In the genomic region with DNA sequence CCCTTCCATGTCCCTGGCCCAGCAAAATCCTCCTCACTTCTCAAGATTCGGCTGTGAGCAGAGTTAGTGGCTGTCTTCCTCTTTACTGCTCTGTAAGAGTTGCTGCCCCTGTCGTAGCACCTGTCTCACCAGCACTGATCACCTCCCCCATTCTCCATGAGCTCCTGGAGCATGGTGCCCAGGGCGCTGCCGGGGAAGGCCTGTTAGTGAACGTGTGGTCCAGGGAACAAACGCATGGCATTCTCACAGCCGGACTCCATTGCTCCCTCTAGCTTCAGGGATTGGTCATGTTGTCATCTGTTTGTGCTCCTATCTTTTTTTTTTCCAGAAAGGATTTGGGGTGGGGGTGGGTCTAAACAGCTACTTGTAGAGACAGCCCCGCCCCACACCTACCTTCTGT, we compare ENCODE assay signal across 9 cellular contexts.
DNase-seq lines count a peak whose midpoint lies in the region; ATAC-seq and TF ChIP-seq lines count a peak whose summit lies in the region.
"Had no signal": no experiment of that assay in that cellular context is flagged by ENCODE, and none has a peak within 500 bp of the region (broad histone marks: within the 10 kb centered on the region; RNA-seq: fewer than 3 reads in every experiment).

No MANE protein-coding gene starts in this region.

- H3K4me3 ChIP-seq in PC-9 (no peak overlapping the region), esophagus squamous epithelium (no peak overlapping the region)
- H3K4me3 ChIP-seq in CD8-positive, alpha-beta T cell (ENCODE audit: low read depth, low read length): no peak overlapping the region

- peak overlapping the region; percentile 68 for H3K27ac ChIP-seq in PC-9
- H3K27ac ChIP-seq in esophagus squamous epithelium: peak overlapping the region in 3 of 4 donors; percentile 36 to 93 (median 88)
- H3K27ac ChIP-seq in CD8-positive, alpha-beta T cell (ENCODE audit: low read depth, low read length): no peak overlapping the region

- no peaks in the 10 kb centered on the region for H3K27me3 ChIP-seq in PC-9 (ENCODE audit: insufficient read depth, low read depth)
- H3K27me3 ChIP-seq in esophagus squamous epithelium: no peaks in the 10 kb centered on the region
- no peaks in the 10 kb centered on the region for H3K27me3 ChIP-seq in CD8-positive, alpha-beta T cell (ENCODE audit: insufficient read depth, low read length)

- intact Hi-C loops in PC-9 (cut with micrococcal nuclease; ENCODE audit: unreplicated experiment): no loop called here
- intact Hi-C loops in esophagus squamous epithelium (cut with DNase I): no loop called here
- intact Hi-C loops in CD8-positive, alpha-beta T cell (cut with DNase I, micrococcal nuclease): loop anchor here in 1 of 2 experiments (1.0 kb wide), 1 partner anchor 179 kb away; no protein-coding TSS in a partner anchor
- intact Hi-C loops in sciatic nerve (cut with DNase I): no loop called here

- peak overlapping the region; percentile 47 for H3K4me2 ChIP-seq in PC-9

- peaks cover 42% of the 10 kb centered on the region for H3F3A ChIP-seq in PC-9 (ENCODE audit: insufficient read depth, low read depth)

- H3K79me2 ChIP-seq in PC-9 (ENCODE audit: low read depth): peaks cover 92% of the 10 kb centered on the region

- H3K36me3 ChIP-seq in PC-9 (ENCODE audit: low read depth) (peaks cover 9% of the 10 kb centered on the region; the same call in 1 of the 2 replicates), esophagus squamous epithelium (peaks cover 0 to 34% (median 0%) of the 10 kb centered on the region in 3 donors)
- no peaks in the 10 kb centered on the region for H3K36me3 ChIP-seq in CD8-positive, alpha-beta T cell (ENCODE audit: insufficient read depth, low read length)

- no peaks in the 10 kb centered on the region for H3K9me3 ChIP-seq in PC-9 (ENCODE audit: insufficient read depth, low read depth)
- H3K9me3 ChIP-seq in esophagus squamous epithelium: no peaks in the 10 kb centered on the region
- H3K9me3 ChIP-seq in CD8-positive, alpha-beta T cell (ENCODE audit: low read length): no peaks in the 10 kb centered on the region

- H3K4me1 ChIP-seq in PC-9 (replicated peaks; ENCODE audit: insufficient read depth): peaks cover 62% of the 10 kb centered on the region
- H3K4me1 ChIP-seq in esophagus squamous epithelium: peaks cover 31 to 58% (median 41%) of the 10 kb centered on the region in 3 donors
- H3K4me1 ChIP-seq in CD8-positive, alpha-beta T cell (ENCODE audit: insufficient read depth, low read length): no peaks in the 10 kb centered on the region

- DNase-seq in DMS53 (lab: John Stamatoyannopoulos, UW) (peak; percentile 30), DMS53 treated with DMSO at 0.1 percent for 48 hours (lab: John Stamatoyannopoulos, UW; ENCODE audit: unreplicated experiment) (no peak), PC-9 (peak in 1 of 2 experiments; percentile 32), esophagus squamous epithelium (lab: John Stamatoyannopoulos, UW) (no peak), renal cortical epithelial cell (ENCODE audit: low read depth) (peak; percentile 27), mucosa of gallbladder (ENCODE audit: low spot score) (no peak), sciatic nerve (ENCODE audit: low spot score) (no peak)
- DNase-seq in CD8-positive, alpha-beta T cell: no peak
- DNase-seq: activated T-cell treated with anti-CD3 and anti-CD28 coated beads, Interleukin-2, amount 50 U/mL, for 72 hours had no signal

- CTCF ChIA-PET in PC-9 (lab: Charles Lee): interaction anchor here (0.5 to 1.1 kb wide), 2 partner anchors 10 to 27 kb away, joined by 5 to 12 read pairs; no protein-coding TSS in a partner anchor
- CTCF ChIA-PET in CD8-positive, alpha-beta T cell (lab: Charles Lee): no interaction called here

- H3K4me1 Mint-ChIP-seq in CD8-positive, alpha-beta T cell (ENCODE audit: low read depth): peaks cover 16% of the 10 kb centered on the region

- H4K20me1 ChIP-seq in PC-9 (ENCODE audit: insufficient read depth): peaks cover 6% of the 10 kb centered on the region; the same call in 1 of the 2 replicates

- no peak overlapping the region for H3K27ac Mint-ChIP-seq in CD8-positive, alpha-beta T cell
- H3K27ac Mint-ChIP-seq: activated T-cell treated with anti-CD3 and anti-CD28 coated beads, Interleukin-2, amount 50 U/mL, for 72 hours had no signal

- no peaks in the 10 kb centered on the region for H3K27me3 Mint-ChIP-seq in CD8-positive, alpha-beta T cell (ENCODE audit: low read depth)

- WGBS in esophagus squamous epithelium, 2 donors: 80 to 83% methylated on average over 5 to 6 of the region's 8 CpGs

- TF ChIP-seq CTCF in PC-9 (conservative IDR thresholded peaks at IDR 0.05) (peak; percentile 52), esophagus squamous epithelium (IDR thresholded peaks at IDR 0.05) (peak in 2 of 6 experiments; percentile 17 to 24)
- no peak for TF ChIP-seq CTCF in CD8-positive, alpha-beta T cell (IDR thresholded peaks at IDR 0.05)

- H3K9me3 Mint-ChIP-seq in CD8-positive, alpha-beta T cell: no peaks in the 10 kb centered on the region
- H3K9me3 Mint-ChIP-seq: activated T-cell treated with anti-CD3 and anti-CD28 coated beads, Interleukin-2, amount 50 U/mL, for 72 hours had no signal

- POLR2A ChIA-PET in PC-9 (lab: Charles Lee; ENCODE audit: unreplicated experiment): no interaction called here
- POLR2A ChIA-PET in CD8-positive, alpha-beta T cell (lab: Charles Lee): no interaction called here

- no peak for ATAC-seq in CD8-positive, alpha-beta T cell
- no peak for ATAC-seq in sciatic nerve
- ATAC-seq: activated T-cell treated with anti-CD3 and anti-CD28 coated beads, Interleukin-2, amount 50 U/mL, for 72 hours had no signal

- H2AFZ ChIP-seq in PC-9: no peak overlapping the region

- H3K4me3 Mint-ChIP-seq in CD8-positive, alpha-beta T cell: no peak overlapping the region
- H3K4me3 Mint-ChIP-seq: activated T-cell treated with anti-CD3 and anti-CD28 coated beads, Interleukin-2, amount 50 U/mL, for 72 hours had no signal

- no peaks in the 10 kb centered on the region for H3K9me2 ChIP-seq in PC-9 (ENCODE audit: insufficient read depth)

- no peak for TF ChIP-seq POLR2A in esophagus squamous epithelium (IDR thresholded peaks at IDR 0.05)

- peaks cover 30% of the 10 kb centered on the region for H3K36me3 Mint-ChIP-seq in CD8-positive, alpha-beta T cell

- BruUV-seq in PC-9 (replicated peaks; lab: Mats Ljungman, UMichigan): no TSS peak

Comparison
In these comparisons a context has a peak if more than half of its experiments do, and no peak if none do; other contexts are left out.
1. DNase-seq: peak in DMS53 (single experiment) and renal cortical epithelial cell (single experiment); none in DMS53 treated with DMSO at 0.1 percent for 48 hours (single experiment), esophagus squamous epithelium (single experiment), CD8-positive, alpha-beta T cell (0 of 7), mucosa of gallbladder (single experiment) and sciatic nerve (single experiment).